28 cellular contexts compared by ENCODE assay signal in genomic region chr2:26519396-26519991, GRCh38. TPM values are rescaled to one million over a fixed set of nuclear protein-coding genes. Genes with fewer than 3 reads are reported as not detected.
DNase-seq lines count a peak whose midpoint lies in the region; ATAC-seq and TF ChIP-seq lines count a peak whose summit lies in the region.
"Had no signal": no experiment of that assay in that cellular context is flagged by ENCODE, and none has a peak within 500 bp of the region (broad histone marks: within the 10 kb centered on the region; RNA-seq: fewer than 3 reads in every experiment).

No MANE protein-coding gene starts in this region.

- peak; percentile 91 for ATAC-seq in DND-41 (ENCODE audit: insufficient read depth, low read depth)
- no peak for ATAC-seq in HG03457 (IDR thresholded peaks at IDR 0.05; ENCODE audit: unreplicated experiment)
- ATAC-seq in GM21576 (IDR thresholded peaks at IDR 0.05; ENCODE audit: unreplicated experiment), result no peak
- ATAC-seq: A549, left ventricle myocardium superior, mucosa of descending colon, SK-N-SH treated with all-trans-retinoic acid at 6 μM for 48 hours, WTC11 had no signal

- peaks cover 12% of the 10 kb centered on the region for H3K4me1 Mint-ChIP-seq in activated CD4-positive, alpha-beta T cell treated with anti-CD3 and anti-CD28 coated beads, Interleukin-2, amount 10 ng/mL, durations not matched to agents 7 days and 5 days
- H3K4me1 Mint-ChIP-seq: immature natural killer cell, WTC11 had no signal

- H3K27me3 Mint-ChIP-seq in activated CD4-positive, alpha-beta T cell treated with anti-CD3 and anti-CD28 coated beads, Interleukin-2, amount 10 ng/mL, durations not matched to agents 7 days and 5 days, result peaks cover 3% of the 10 kb centered on the region

- no peaks in the 10 kb centered on the region for H3K9me3 ChIP-seq in DND-41 (ENCODE audit: insufficient read depth, low read length, severe bottlenecking)
- H3K9me3 ChIP-seq in WERI-Rb-1 (ENCODE audit: severe bottlenecking), result no peaks in the 10 kb centered on the region
- H3K9me3 ChIP-seq: A549, BE2C, mucosa of descending colon, prostate gland had no signal

- no peak overlapping the region for H3K9ac ChIP-seq in DND-41 (ENCODE audit: low read depth, low read length)
- H3K9ac ChIP-seq: KMS-11 had no signal

- H3K9me3 Mint-ChIP-seq in activated CD4-positive, alpha-beta T cell treated with anti-CD3 and anti-CD28 coated beads, Interleukin-2, amount 10 ng/mL, durations not matched to agents 7 days and 5 days, result no peaks in the 10 kb centered on the region
- H3K9me3 Mint-ChIP-seq: immature natural killer cell, WTC11 had no signal

- no peaks in the 10 kb centered on the region; the same call in 1 of the 2 replicates for H4K20me1 ChIP-seq in DND-41 (ENCODE audit: insufficient read depth, low read length)

- H3K27ac ChIP-seq in DND-41 (ENCODE audit: low read length) (no peak overlapping the region), WERI-Rb-1 (no peak overlapping the region)
- H3K27ac ChIP-seq: A549, KMS-11, prostate gland, RWPE1 had no signal

- H3K27me3 ChIP-seq in DND-41 (ENCODE audit: insufficient read depth, low read length, poor library complexity) (no peaks in the 10 kb centered on the region), WERI-Rb-1 (ENCODE audit: insufficient read depth, low read depth, severe bottlenecking) (no peaks in the 10 kb centered on the region)
- H3K27me3 ChIP-seq: BE2C had no signal

- no peak overlapping the region for H2AFZ ChIP-seq in DND-41 (ENCODE audit: low read depth, low read length)

- no peaks in the 10 kb centered on the region for H3K79me2 ChIP-seq in DND-41 (ENCODE audit: insufficient read depth, low read length)

- no peaks in the 10 kb centered on the region for H3K36me3 ChIP-seq in DND-41 (ENCODE audit: insufficient read depth, low read length)
- H3K36me3 ChIP-seq in WERI-Rb-1, result no peaks in the 10 kb centered on the region
- H3K36me3 ChIP-seq: BE2C, prostate gland had no signal

- peak; percentile 35 for DNase-seq in activated CD4-positive, alpha-beta T cell treated with anti-CD3 and anti-CD28 coated beads, Interleukin-2, amount 10 ng/mL, durations not matched to agents 7 days and 5 days
- DNase-seq in activated CD4-positive, alpha-beta T cell treated with anti-CD3 and anti-CD28 coated beads, Interleukin-2, amount 50 U/mL, for 48 hours, result no peak
- DNase-seq in DND-41 (peak; percentile 67), WERI-Rb-1 (peak; percentile 35), left kidney (ENCODE audit: low read depth, low spot score) (peak; percentile 45), kidney glomerular epithelial cell (lab: John Stamatoyannopoulos, UW) (no peak)
- DNase-seq: activated effector memory CD4-positive, alpha-beta T cell treated with Interleukin-2 at 50 U/mL for 16 hours; Calu3; EL; GOT3; immature natural killer cell; left ventricle myocardium superior; mucosa of descending colon; NCI-H1048; NCI-H187; NCI-H526 treated with DMSO at 0.1 percent for 48 hours; T-helper 9 cell had no signal

- H3K4me3 Mint-ChIP-seq in activated CD4-positive, alpha-beta T cell treated with anti-CD3 and anti-CD28 coated beads, Interleukin-2, amount 10 ng/mL, durations not matched to agents 7 days and 5 days, result no peak overlapping the region
- H3K4me3 Mint-ChIP-seq: immature natural killer cell, WTC11 had no signal

- H3K4me1 ChIP-seq in DND-41 (ENCODE audit: insufficient read depth, low read length), result peaks cover 16% of the 10 kb centered on the region
- H3K4me1 ChIP-seq: A549, BE2C, prostate gland had no signal

- POLR2A ChIA-PET in activated CD4-positive, alpha-beta T cell treated with anti-CD3 and anti-CD28 coated beads, Interleukin-2, amount 10 ng/mL, durations not matched to agents 7 days and 5 days (lab: Charles Lee), result no interaction called here

- H3K4me3 ChIP-seq in DND-41 (ENCODE audit: low read depth in 1 of 2, low read length in 2 of 2), result no peak overlapping the region
- H3K4me3 ChIP-seq in WERI-Rb-1 (ENCODE audit: low read depth, low read length), result no peak overlapping the region
- H3K4me3 ChIP-seq: A549, mucosa of descending colon, prostate gland had no signal

- H3K36me3 Mint-ChIP-seq in activated CD4-positive, alpha-beta T cell treated with anti-CD3 and anti-CD28 coated beads, Interleukin-2, amount 10 ng/mL, durations not matched to agents 7 days and 5 days (ENCODE audit: low read depth), result no peaks in the 10 kb centered on the region
- H3K36me3 Mint-ChIP-seq: immature natural killer cell, WTC11 had no signal

- no peak overlapping the region for H3K27ac Mint-ChIP-seq in activated CD4-positive, alpha-beta T cell treated with anti-CD3 and anti-CD28 coated beads, Interleukin-2, amount 10 ng/mL, durations not matched to agents 7 days and 5 days
- H3K27ac Mint-ChIP-seq: immature natural killer cell, WTC11 had no signal

- H3K4me2 ChIP-seq in DND-41 (ENCODE audit: insufficient read depth, low read length), result 0 out of 2 replicates have a peak overlapping the region, but pooled peaks have one; percentile 6
- H3K4me2 ChIP-seq: A549, KMS-11 had no signal

- CTCF ChIA-PET in activated CD4-positive, alpha-beta T cell treated with anti-CD3 and anti-CD28 coated beads, Interleukin-2, amount 10 ng/mL, durations not matched to agents 7 days and 5 days (lab: Charles Lee), result no interaction called here

- TF ChIP-seq CTCF in DND-41 (IDR thresholded peaks at IDR 0.05; ENCODE audit: borderline replicate concordance, extremely low read depth, low read length, poor library complexity, severe bottlenecking) (no peak), WERI-Rb-1 (IDR thresholded peaks at IDR 0.05; ENCODE audit: low read depth, low read length) (no peak)

RNA-seq across cellular contexts. Expression of gene OTOF, which starts 41.6 kb away (rescaled TPM):
- total RNA-seq in activated CD4-positive, alpha-beta T cell treated with anti-CD3 and anti-CD28 coated beads, Interleukin-2, amount 10 ng/mL, durations not matched to agents 7 days and 5 days, result 10 to 100 TPM; 11.7 to 12.3 TPM
- total RNA-seq: Calu3, epithelial cell of proximal tubule, HT-29, left ventricle myocardium superior had no signal

Comparison
In these comparisons a context has a peak if more than half of its experiments do, and no peak if none do; other contexts are left out.
1. DNase-seq: peak in activated CD4-positive, alpha-beta T cell treated with anti-CD3 and anti-CD28 coated beads, Interleukin-2, amount 10 ng/mL, durations not matched to agents 7 days and 5 days (single experiment), DND-41 (single experiment), WERI-Rb-1 (single experiment) and left kidney (single experiment); none in activated CD4-positive, alpha-beta T cell treated with anti-CD3 and anti-CD28 coated beads, Interleukin-2, amount 50 U/mL, for 48 hours (0 of 2) and kidney glomerular epithelial cell (single experiment).